16 cellular contexts compared by ENCODE assay signal in the genomic region with DNA sequence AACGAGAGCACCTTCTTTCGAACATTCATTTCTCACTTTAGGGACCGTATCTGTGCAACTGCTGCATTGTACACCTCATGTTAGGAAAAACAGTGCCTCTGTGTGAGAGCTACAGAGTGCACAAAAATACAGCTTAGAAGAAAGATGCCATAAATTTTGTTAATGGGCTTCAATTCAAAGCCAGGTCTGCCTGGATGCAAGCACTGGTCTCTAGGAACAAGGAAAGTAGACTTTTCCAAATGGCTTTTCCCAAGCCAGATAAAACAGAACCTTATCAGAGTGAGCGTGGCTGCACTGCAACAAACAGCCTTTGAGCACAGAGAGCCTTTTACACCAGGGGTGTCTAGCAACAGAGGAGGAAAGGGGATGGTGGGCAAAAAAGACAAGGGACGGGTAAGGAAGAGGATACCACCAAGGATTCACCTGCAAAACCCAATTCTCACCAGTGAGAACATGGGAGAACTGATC.
"Had no signal": no experiment of that assay in that cellular context is flagged by ENCODE, and none has a peak within 500 bp of the region (broad histone marks: within the 10 kb centered on the region; RNA-seq: fewer than 3 reads in every experiment).

No MANE protein-coding gene starts in this region.

- H3K27ac Mint-ChIP-seq: activated CD8-positive, alpha-beta memory T cell treated with anti-CD3 and anti-CD28 coated beads, Interleukin-2, amount 10 ng/mL, durations not matched to agents 7 days and 5 days; activated naive CD8-positive, alpha-beta T cell treated with anti-CD3 and anti-CD28 coated beads, Interleukin-2, amount 10 ng/mL, durations not matched to agents 7 days and 5 days; natural killer cell; stimulated activated naive CD8-positive, alpha-beta T cell treated with anti-CD3 and anti-CD28 coated beads, Interleukin-15, Interleukin-2, amounts not matched to agents 100 ng/mL and 50 ng/mL, for 24 hours; T-helper 2 cell treated with Interferon-gamma antibody and Interleukin-4, amounts not matched to agents 5 μg/mL and 100 μg/mL, for 36 hours had no signal

- H3K4me1 ChIP-seq: testis had no signal

- H3K9me3 ChIP-seq: mucosa of descending colon, testis had no signal

- DNase-seq: activated CD4-positive, alpha-beta T cell treated with anti-CD3 and anti-CD28 coated beads for 1 hour; activated CD4-positive, alpha-beta T cell treated with anti-CD3 and anti-CD28 coated beads, Interleukin-2, amount 50 U/mL, for 48 hours; activated CD8-positive, alpha-beta memory T cell treated with anti-CD3 and anti-CD28 coated beads, Interleukin-2, amount 10 ng/mL, durations not matched to agents 7 days and 5 days; activated gamma-delta T cell treated with Interleukin-2 at 50 U/mL for 16 hours; activated naive CD8-positive, alpha-beta T cell treated with anti-CD3 and anti-CD28 coated beads, Interleukin-2, amount 10 ng/mL, durations not matched to agents 7 days and 5 days; activated T-cell treated with anti-CD3 and anti-CD28 coated beads, Interleukin-2, amount 50 U/mL, for 4 hours; central memory CD4-positive, alpha-beta T cell; effector memory CD4-positive, alpha-beta T cell; mucosa of descending colon; natural killer cell; stimulated activated CD4-positive, alpha-beta T cell treated with anti-CD3 and anti-CD28 coated beads, Interleukin-15, amount 100 ng/mL, for 24 hours; stimulated activated CD4-positive, alpha-beta T cell treated with anti-CD3 and anti-CD28 coated beads, Interleukin-4, amount 100 ng/mL, for 24 hours; SW 1271; testis had no signal

- H3K27me3 Mint-ChIP-seq: activated naive CD8-positive, alpha-beta T cell treated with anti-CD3 and anti-CD28 coated beads, Interleukin-2, amount 10 ng/mL, durations not matched to agents 7 days and 5 days; stimulated activated naive CD8-positive, alpha-beta T cell treated with anti-CD3 and anti-CD28 coated beads, Interleukin-15, Interleukin-2, amounts not matched to agents 100 ng/mL and 50 ng/mL, for 24 hours had no signal

- H3K27ac ChIP-seq: testis had no signal

- H3K4me1 Mint-ChIP-seq: activated naive CD8-positive, alpha-beta T cell treated with anti-CD3 and anti-CD28 coated beads, Interleukin-2, amount 10 ng/mL, durations not matched to agents 7 days and 5 days had no signal

- H3K36me3 Mint-ChIP-seq: activated CD8-positive, alpha-beta memory T cell treated with anti-CD3 and anti-CD28 coated beads, Interleukin-2, amount 10 ng/mL, durations not matched to agents 7 days and 5 days; activated naive CD8-positive, alpha-beta T cell treated with anti-CD3 and anti-CD28 coated beads, Interleukin-2, amount 10 ng/mL, durations not matched to agents 7 days and 5 days; natural killer cell had no signal

- H3K4me3 ChIP-seq: mucosa of descending colon, testis had no signal

- H3K27me3 ChIP-seq: testis had no signal

- H3K9me3 Mint-ChIP-seq: activated naive CD8-positive, alpha-beta T cell treated with anti-CD3 and anti-CD28 coated beads, Interleukin-2, amount 10 ng/mL, durations not matched to agents 7 days and 5 days; activated T-cell treated with anti-CD3 and anti-CD28 coated beads, Interleukin-2, amount 50 U/mL, for 4 hours; natural killer cell; stimulated activated naive CD8-positive, alpha-beta T cell treated with anti-CD3 and anti-CD28 coated beads, Interleukin-15, Interleukin-2, amounts not matched to agents 100 ng/mL and 50 ng/mL, for 24 hours; T-helper 2 cell treated with Interferon-gamma antibody and Interleukin-4, amounts not matched to agents 5 μg/mL and 100 μg/mL, for 36 hours had no signal

- ATAC-seq: activated CD8-positive, alpha-beta memory T cell treated with anti-CD3 and anti-CD28 coated beads, Interleukin-2, amount 10 ng/mL, durations not matched to agents 7 days and 5 days; activated T-cell treated with anti-CD3 and anti-CD28 coated beads, Interleukin-2, amount 50 U/mL, for 4 hours; mucosa of descending colon; natural killer cell had no signal

- H3K4me3 Mint-ChIP-seq: activated CD8-positive, alpha-beta memory T cell treated with anti-CD3 and anti-CD28 coated beads, Interleukin-2, amount 10 ng/mL, durations not matched to agents 7 days and 5 days; activated naive CD8-positive, alpha-beta T cell treated with anti-CD3 and anti-CD28 coated beads, Interleukin-2, amount 10 ng/mL, durations not matched to agents 7 days and 5 days; activated T-cell treated with anti-CD3 and anti-CD28 coated beads, Interleukin-2, amount 50 U/mL, for 4 hours; natural killer cell; stimulated activated naive CD8-positive, alpha-beta T cell treated with anti-CD3 and anti-CD28 coated beads, Interleukin-15, Interleukin-2, amounts not matched to agents 100 ng/mL and 50 ng/mL, for 24 hours; T-helper 2 cell treated with Interferon-gamma antibody and Interleukin-4, amounts not matched to agents 5 μg/mL and 100 μg/mL, for 36 hours had no signal
